In genomic region chr20:38602185-38602581, GRCh38 we compare ENCODE assay signal across 1 cellular context.
TF ChIP-seq lines count a peak whose summit lies in the region.

No MANE protein-coding gene starts in this region.

TF ChIP-seq in HepG2, 621 proteins besides CTCF, POLR2A, EP300 and RAD21 (continued from another document):
- TF ChIP-seq ZNF547 (CRISPR knock-in tag; IDR thresholded peaks at IDR 0.05) (peak; percentile 19; the same call in 1 of the 2 replicates), ZNF451 (CRISPR knock-in tag; IDR thresholded peaks at IDR 0.05) (no peak), BCL6 (CRISPR knock-in tag; IDR thresholded peaks at IDR 0.05) (no peak), ZNF207 (IDR thresholded peaks at IDR 0.05; ENCODE audit: borderline replicate concordance) (no peak), ZBTB4 (CRISPR knock-in tag; IDR thresholded peaks at IDR 0.05; ENCODE audit: borderline replicate concordance) (no peak; the same call in 1 of the 2 replicates), ZNF577 (CRISPR knock-in tag; IDR thresholded peaks at IDR 0.05; ENCODE audit: borderline replicate concordance, low read depth) (no peak), ZFP91 (CRISPR knock-in tag; IDR thresholded peaks at IDR 0.05; ENCODE audit: borderline replicate concordance) (no peak), ZSCAN29 (CRISPR knock-in tag; conservative IDR thresholded peaks at IDR 0.05) (no peak), ZNF567 (CRISPR knock-in tag; IDR thresholded peaks at IDR 0.05; ENCODE audit: borderline replicate concordance) (no peak), DR1 (CRISPR knock-in tag; IDR thresholded peaks at IDR 0.05) (no peak), SOX5 (CRISPR knock-in tag; IDR thresholded peaks at IDR 0.05; ENCODE audit: borderline replicate concordance) (no peak), ARID4A (CRISPR knock-in tag; IDR thresholded peaks at IDR 0.05; ENCODE audit: borderline replicate concordance) (peak; percentile 7; the same call in 1 of the 2 replicates), SATB2 (CRISPR knock-in tag; IDR thresholded peaks at IDR 0.05) (no peak), ZNF337 (CRISPR knock-in tag; IDR thresholded peaks at IDR 0.05; ENCODE audit: borderline replicate concordance, low read depth) (no peak), NFRKB (IDR thresholded peaks at IDR 0.05) (no peak), ZBTB49 (CRISPR knock-in tag; IDR thresholded peaks at IDR 0.05; ENCODE audit: borderline replicate concordance) (no peak), HMGA1 (CRISPR knock-in tag; conservative IDR thresholded peaks at IDR 0.05) (no peak), PHF21A (CRISPR knock-in tag; IDR thresholded peaks at IDR 0.05) (no peak), MAFK (conservative IDR thresholded peaks at IDR 0.05 in 1 of 2, IDR thresholded peaks at IDR 0.05 in 1 of 2; ENCODE audit: low read length in 2 of 2) (no peak), RFXAP (CRISPR knock-in tag; IDR thresholded peaks at IDR 0.05; ENCODE audit: borderline replicate concordance) (no peak), NKX3-1 (CRISPR knock-in tag; IDR thresholded peaks at IDR 0.05) (0 out of 2 replicates have a peak, but pooled peaks have one; percentile 0), SP140L (CRISPR knock-in tag; IDR thresholded peaks at IDR 0.05; ENCODE audit: borderline replicate concordance) (no peak), CSRNP1 (CRISPR knock-in tag; IDR thresholded peaks at IDR 0.05) (0 out of 2 replicates have a peak, but pooled peaks have one; percentile 6), GABPB1 (CRISPR knock-in tag; IDR thresholded peaks at IDR 0.05) (no peak; the same call in 1 of the 2 replicates), CREBL2 (CRISPR knock-in tag; IDR thresholded peaks at IDR 0.05; ENCODE audit: borderline replicate concordance) (no peak), SNAI1 (CRISPR knock-in tag; IDR thresholded peaks at IDR 0.05; ENCODE audit: borderline replicate concordance) (0 out of 2 replicates have a peak, but pooled peaks have one; percentile 39), ZNF737 (CRISPR knock-in tag; IDR thresholded peaks at IDR 0.05; ENCODE audit: borderline replicate concordance) (no peak), ZNF589 (CRISPR knock-in tag; conservative IDR thresholded peaks at IDR 0.05) (no peak), EZH2 (conservative IDR thresholded peaks at IDR 0.05; ENCODE audit: low read depth, low read length) (no peak), ZFX (CRISPR knock-in tag; IDR thresholded peaks at IDR 0.05; ENCODE audit: low read depth) (no peak)
